ENCODE assay signal across 26 cellular contexts in genomic region chr1:44425327-44426082, GRCh38. TPM values are rescaled to one million over a fixed set of nuclear protein-coding genes. Genes with fewer than 3 reads are reported as not detected.
A peak's percentile ranks its signal among the peaks of the same experiment; 100 is the strongest.
DNase-seq lines count a peak whose midpoint lies in the region; ATAC-seq and TF ChIP-seq lines count a peak whose summit lies in the region.
"Had no signal": no experiment of that assay in that cellular context is flagged by ENCODE, and none has a peak within 500 bp of the region (broad histone marks: within the 10 kb centered on the region; RNA-seq: fewer than 3 reads in every experiment).

No MANE protein-coding gene starts in this region.

- 79% methylated on average over 8 of the region's 8 CpGs for WGBS in right cardiac atrium

- no peaks in the 10 kb centered on the region for H3K4me1 ChIP-seq in right cardiac atrium (ENCODE audit: control insufficient read depth, insufficient read depth, low read length)
- H3K4me1 ChIP-seq: BE2C had no signal

- no peak overlapping the region for H3K27ac ChIP-seq in right cardiac atrium (ENCODE audit: low read length)
- peak overlapping the region; percentile 29 for H3K27ac ChIP-seq in temporal lobe (ENCODE audit: low read depth, low read length)
- H3K27ac ChIP-seq: hepatocyte had no signal

- H3K9me3 ChIP-seq in right cardiac atrium (ENCODE audit: control insufficient read depth, low read length) = no peaks in the 10 kb centered on the region
- H3K9me3 ChIP-seq: BE2C, tibial nerve had no signal

- ATAC-seq in Right ventricle myocardium inferior = peak; percentile 69
- no peak for ATAC-seq in right cardiac atrium
- ATAC-seq: activated naive CD4-positive, alpha-beta T cell treated with anti-CD3 and anti-CD28 coated beads, Interleukin-2, amount 50 U/mL, for 72 hours; stimulated activated naive CD8-positive, alpha-beta T cell treated with anti-CD3 and anti-CD28 coated beads, Interleukin-15, amount 100 ng/mL, for 72 hours had no signal

- intact Hi-C loops in Right ventricle myocardium inferior (cut with DNase I) = no loop called here
- intact Hi-C loops in right cardiac atrium (cut with DNase I) = no loop called here

- peak; percentile 6 for TF ChIP-seq CTCF in choroid plexus epithelial cell (conservative IDR thresholded peaks at IDR 0.05; ENCODE audit: low read depth, low read length)

- no peak for DNase-seq in Right ventricle myocardium inferior (ENCODE audit: missing footprints)
- DNase-seq in right cardiac atrium = no peak
- DNase-seq in NCI-H510A (lab: John Stamatoyannopoulos, UW) = peak; percentile 37
- no peak for DNase-seq in choroid plexus epithelial cell (ENCODE audit: low read depth)
- DNase-seq in glomerular visceral epithelial cell (ENCODE audit: extremely low spot score) = no peak
- DNase-seq in mucosa of gallbladder (ENCODE audit: low spot score) = no peak
- DNase-seq: activated CD4-positive, alpha-beta memory T cell treated with anti-CD3 and anti-CD28 coated beads for 36 hours; activated CD4-positive, CD25-positive, alpha-beta regulatory T cell treated with anti-CD3 and anti-CD28 coated beads, Interleukin-2, amount 50 U/mL, for 72 hours; activated CD8-positive, alpha-beta memory T cell treated with anti-CD3 and anti-CD28 coated beads, Interleukin-2, amount 50 U/mL, for 48 hours; BE2C; central memory CD4-positive, alpha-beta T cell; dermis blood vessel endothelial cell; GDM1; H9; MV-4-11; naive B cell; NCI-H1436 treated with DMSO at 0.1 percent for 48 hours; NCI-H446 treated with DMSO at 0.1 percent for 48 hours; nucleus accumbens; small intestine; stimulated activated CD8-positive, alpha-beta memory T cell treated with anti-CD3 and anti-CD28 coated beads, Interleukin-4, amount 100 ng/mL, for 48 hours; stimulated activated naive CD8-positive, alpha-beta T cell treated with anti-CD3 and anti-CD28 coated beads, Interleukin-15, amount 100 ng/mL, for 72 hours had no signal

- H3K27me3 ChIP-seq in right cardiac atrium (ENCODE audit: control insufficient read depth, insufficient read depth) = no peaks in the 10 kb centered on the region

- no peak overlapping the region for H3K4me3 ChIP-seq in right cardiac atrium (ENCODE audit: low read length)
- no peak overlapping the region for H3K4me3 ChIP-seq in choroid plexus epithelial cell (ENCODE audit: low read depth, low read length)
- H3K4me3 ChIP-seq: hepatocyte, tibial nerve had no signal

RNA-seq across cellular contexts. Expression of gene RNF220, which starts 20.4 kb away (rescaled TPM):
- total RNA-seq in Right ventricle myocardium inferior (76.4 TPM), right cardiac atrium (10 to 100 TPM; 56.0 to 81.7 (median 69.3) TPM), temporal lobe (46.5 TPM), mucosa of gallbladder (68.1 TPM)
- 74.1 TPM for polyA plus RNA-seq in right cardiac atrium
